Comparison of ENCODE assay signal across 25 cellular contexts in genomic region chr6:46189726-46190125, GRCh38. TPM values are rescaled to one million over a fixed set of nuclear protein-coding genes. Genes with fewer than 3 reads are reported as not detected.
DNase-seq lines count a peak whose midpoint lies in the region; ATAC-seq and TF ChIP-seq lines count a peak whose summit lies in the region.
"Had no signal": no experiment of that assay in that cellular context is flagged by ENCODE, and none has a peak within 500 bp of the region (broad histone marks: within the 10 kb centered on the region; RNA-seq: fewer than 3 reads in every experiment).

No MANE protein-coding gene starts in this region.

- H3K4me1 Mint-ChIP-seq in effector memory CD8-positive, alpha-beta T cell (ENCODE audit: low read depth in 2 of 2) = peaks cover 0 to 2% of the 10 kb centered on the region in 2 donors
- H3K4me1 Mint-ChIP-seq: CD14-positive monocyte; CD4-positive, alpha-beta memory T cell; CD4-positive, CD25-positive, alpha-beta regulatory T cell; CD8-positive, alpha-beta memory T cell had no signal

- no peaks in the 10 kb centered on the region for H3K36me3 Mint-ChIP-seq in effector memory CD8-positive, alpha-beta T cell (ENCODE audit: insufficient read depth)
- H3K36me3 Mint-ChIP-seq: CD14-positive monocyte; CD4-positive, alpha-beta memory T cell; CD4-positive, CD25-positive, alpha-beta regulatory T cell; CD8-positive, alpha-beta memory T cell had no signal

- in situ Hi-C loops in G401 (cut with HindIII; ENCODE audit: low sequenced_read_pairs) = no loop called here

- ATAC-seq in effector memory CD8-positive, alpha-beta T cell (replicated peaks) = no peak
- ATAC-seq: A549 had no signal

- H3K36me3 ChIP-seq in esophagus muscularis mucosa (no peaks in the 10 kb centered on the region), tibial artery (no peaks in the 10 kb centered on the region)
- H3K36me3 ChIP-seq: BE2C, BLaER1 had no signal

- H3K4me1 ChIP-seq in esophagus muscularis mucosa (peaks cover 4 to 17% (median 12%) of the 10 kb centered on the region in 4 donors), tibial artery (peaks cover 0 to 76% (median 21%) of the 10 kb centered on the region in 4 donors)
- H3K4me1 ChIP-seq: A549, BE2C, BLaER1 had no signal

- no peak overlapping the region for H3K27ac Mint-ChIP-seq in effector memory CD8-positive, alpha-beta T cell
- H3K27ac Mint-ChIP-seq: CD4-positive, alpha-beta memory T cell; CD4-positive, CD25-positive, alpha-beta regulatory T cell; CD8-positive, alpha-beta memory T cell had no signal

- TF ChIP-seq CTCF in esophagus muscularis mucosa (IDR thresholded peaks at IDR 0.05) (no peak), tibial artery (IDR thresholded peaks at IDR 0.05) (no peak), dorsolateral prefrontal cortex (IDR thresholded peaks at IDR 0.05 in 54 of 56, conservative IDR thresholded peaks at IDR 0.05 in 2 of 56; ENCODE audit: low read depth in 1 of 56, partially characterized antibody in 56 of 56) (no peak)

- no peaks in the 10 kb centered on the region for H3K9me3 Mint-ChIP-seq in effector memory CD8-positive, alpha-beta T cell
- H3K9me3 Mint-ChIP-seq: CD4-positive, alpha-beta memory T cell; CD8-positive, alpha-beta memory T cell had no signal

- WGBS in esophagus muscularis mucosa = 89% methylated on average over 4 of the region's 4 CpGs

- DNase-seq in G401 (ENCODE audit: low spot score) (peak; percentile 66), cerebellum (ENCODE audit: low spot score) (peak; percentile 6), esophagus muscularis mucosa (ENCODE audit: extremely low spot score) (peak; percentile 72), tibial artery (no peak), NCI-H2171 treated with DMSO at 0.1 percent for 48 hours (lab: John Stamatoyannopoulos, UW) (no peak), dorsolateral prefrontal cortex (no peak)
- no peak for DNase-seq in effector memory CD8-positive, alpha-beta T cell
- DNase-seq in activated CD4-positive, CD25-positive, alpha-beta regulatory T cell treated with anti-CD3 and anti-CD28 coated beads, Interleukin-2, amount 50 U/mL, for 72 hours = no peak
- DNase-seq: BE2C; C1 segment of cervical spinal cord; CD4-positive, alpha-beta memory T cell; CD4-positive, CD25-positive, alpha-beta regulatory T cell; CD8-positive, alpha-beta memory T cell; COR-L47; DMS 273 treated with DMSO at 0.1 percent for 48 hours; DMS153; DMS53; DMS79; DND-41; EL; GF-D8 had no signal

- H3K4me3 Mint-ChIP-seq in effector memory CD8-positive, alpha-beta T cell = no peak overlapping the region
- H3K4me3 Mint-ChIP-seq: CD14-positive monocyte; CD4-positive, alpha-beta memory T cell; CD4-positive, CD25-positive, alpha-beta regulatory T cell; CD8-positive, alpha-beta memory T cell had no signal

- no peak for TF ChIP-seq POLR2A in esophagus muscularis mucosa (IDR thresholded peaks at IDR 0.05; ENCODE audit: low read depth)

- intact Hi-C loops in esophagus muscularis mucosa (cut with DNase I) (loop anchor here (5.0 kb wide), 1 partner anchor 52 kb away; no protein-coding TSS in a partner anchor), tibial artery (cut with DNase I; ENCODE audit: low total_unique reads) (no loop called here), dorsolateral prefrontal cortex (cut with DNase I) (no loop called here)

- peaks cover 16 to 20% of the 10 kb centered on the region in 2 donors for H3K27me3 Mint-ChIP-seq in effector memory CD8-positive, alpha-beta T cell

- H3K9me3 ChIP-seq in esophagus muscularis mucosa (no peaks in the 10 kb centered on the region), tibial artery (no peaks in the 10 kb centered on the region)
- H3K9me3 ChIP-seq: A549, BE2C, BLaER1 had no signal

- no peak for TF ChIP-seq EP300 in esophagus muscularis mucosa (IDR thresholded peaks at IDR 0.05)

- H3K27ac ChIP-seq in esophagus muscularis mucosa (replicated peaks in 1 of 4) (no peak overlapping the region), tibial artery (peak overlapping the region; percentile 79 to 85), dorsolateral prefrontal cortex (no peak overlapping the region)
- H3K27ac ChIP-seq: A549, BLaER1 had no signal

- H3K4me3 ChIP-seq in esophagus muscularis mucosa = no peak overlapping the region
- H3K4me3 ChIP-seq in tibial artery = no peak overlapping the region
- H3K4me3 ChIP-seq in dorsolateral prefrontal cortex = no peak overlapping the region
- H3K4me3 ChIP-seq: A549, BLaER1 had no signal

- H3K27me3 ChIP-seq in esophagus muscularis mucosa (no peaks in the 10 kb centered on the region), tibial artery (no peaks in the 10 kb centered on the region), dorsolateral prefrontal cortex (no peaks in the 10 kb centered on the region)
- H3K27me3 ChIP-seq: BE2C, BLaER1 had no signal

RNA-seq across cellular contexts. Expression of gene ENPP5, which starts 18.9 kb away (rescaled TPM):
- total RNA-seq in G401 (2014; rRNA removed; shearing (Covaris generic)) = not detected in 2 replicates
- total RNA-seq in cerebellum (19.8 TPM), esophagus muscularis mucosa (1 to 10 TPM in 2 of 4 donors, under 1 TPM in 2; 0.46 to 3.8 (median 0.87) TPM), dorsolateral prefrontal cortex (10 to 100 TPM; 13.8 to 56.1 (median 36.0) TPM)
- total RNA-seq: A172; CD4-positive, CD25-positive, alpha-beta regulatory T cell had no signal

RNA-seq across cellular contexts. Expression of gene ENPP4, which starts 59.9 kb away (rescaled TPM):
- total RNA-seq in G401 (2014; rRNA removed; shearing (Covaris generic)) = not detected in 2 replicates
- total RNA-seq in cerebellum = 30.3 TPM
- total RNA-seq in esophagus muscularis mucosa = 10 to 100 TPM; 19.0 to 38.6 (median 24.6) TPM
- total RNA-seq in dorsolateral prefrontal cortex = 10 to 100 TPM; 20.6 to 69.1 (median 33.4) TPM
- total RNA-seq: A172 had no signal

Comparison
In these comparisons a context has a peak if more than half of its experiments do, and no peak if none do; other contexts are left out.
1. DNase-seq: peak in G401 (single experiment), cerebellum (single experiment) and esophagus muscularis mucosa (single experiment); none in tibial artery (0 of 2), NCI-H2171 treated with DMSO at 0.1 percent for 48 hours (single experiment), effector memory CD8-positive, alpha-beta T cell (0 of 3), dorsolateral prefrontal cortex (0 of 10) and activated CD4-positive, CD25-positive, alpha-beta regulatory T cell treated with anti-CD3 and anti-CD28 coated beads, Interleukin-2, amount 50 U/mL, for 72 hours (single experiment).
2. H3K27ac ChIP-seq: peak in tibial artery (2 of 2); none in esophagus muscularis mucosa (0 of 4) and dorsolateral prefrontal cortex (0 of 59).
3. RNA of gene ENPP4, which starts 59.9 kb away (total RNA-seq): 20.6 to 69.1 TPM in dorsolateral prefrontal cortex, 30.3 TPM in cerebellum (single experiment) and 19.0 to 38.6 TPM in esophagus muscularis mucosa; not detected in G401; every median in the first group is over 10 times any median in the second.